Comparison of ENCODE assay signal across 7 cellular contexts in genomic region chr1:31763671-31764306, GRCh38. TPM values are rescaled to one million over a fixed set of nuclear protein-coding genes. Genes with fewer than 3 reads are reported as not detected.
DNase-seq lines count a peak whose midpoint lies in the region; ATAC-seq and TF ChIP-seq lines count a peak whose summit lies in the region.

No MANE protein-coding gene starts in this region.

- H3K9me3 ChIP-seq in GM23248 (ENCODE audit: low read depth), result no peaks in the 10 kb centered on the region
- no peaks in the 10 kb centered on the region for H3K9me3 ChIP-seq in SK-N-MC (ENCODE audit: low read depth, low read length)
- no peaks in the 10 kb centered on the region for H3K9me3 ChIP-seq in esophagus squamous epithelium
- no peaks in the 10 kb centered on the region for H3K9me3 ChIP-seq in smooth muscle cell (replicated peaks; ENCODE audit: low read depth)

- DNase-seq in GM23248 (peak; percentile 40), SK-N-MC (ENCODE audit: low read depth, low spot score) (no peak), esophagus squamous epithelium (lab: John Stamatoyannopoulos, UW) (no peak), smooth muscle cell (lab: John Stamatoyannopoulos, UW; ENCODE audit: unreplicated experiment) (no peak), MV-4-11 (lab: John Stamatoyannopoulos, UW) (no peak), NCI-H774 (lab: John Stamatoyannopoulos, UW) (no peak)

- H3K4me3 ChIP-seq in GM23248, result peak overlapping the region; percentile 78
- H3K4me3 ChIP-seq in SK-N-MC, result peak overlapping the region; percentile 81
- H3K4me3 ChIP-seq in esophagus squamous epithelium, result peak overlapping the region; percentile 29 to 73 (median 48)
- peak overlapping the region; percentile 75 for H3K4me3 ChIP-seq in smooth muscle cell

- no peak for ATAC-seq in GM18867 (IDR thresholded peaks at IDR 0.05; ENCODE audit: unreplicated experiment)

- H2AFZ ChIP-seq in GM23248 (peak overlapping the region; percentile 33), smooth muscle cell (ENCODE audit: low read depth) (peak overlapping the region; percentile 16)

- WGBS in GM23248 (ENCODE audit: low coverage in 1 of 2, low lambda C conversion rate in 2 of 2, missing lambda C conversion rate in 2 of 2), 2 experiments, result 1 to 3% methylated on average over 37 to 63 of the region's 92 CpGs
- 0% methylated on average over 8 to 26 of the region's 92 CpGs for WGBS in esophagus squamous epithelium, 2 donors
- WGBS in smooth muscle cell (ENCODE audit: low lambda C conversion rate), result 0% methylated on average over 14 of the region's 92 CpGs

- H3K27ac ChIP-seq in GM23248 (no peak overlapping the region), SK-N-MC (no peak overlapping the region), esophagus squamous epithelium (no peak overlapping the region), smooth muscle cell (ENCODE audit: low read depth) (no peak overlapping the region)

- in situ Hi-C loops in GM23248 (cut with MboI), result no loop called here

- H3K79me2 ChIP-seq in GM23248 (ENCODE audit: insufficient read depth) (no peaks in the 10 kb centered on the region), smooth muscle cell (ENCODE audit: low read depth) (no peaks in the 10 kb centered on the region)

- intact Hi-C loops in esophagus squamous epithelium (cut with DNase I), result no loop called here

- H3K27me3 ChIP-seq in GM23248 (replicated peaks; ENCODE audit: insufficient read depth) (no peaks in the 10 kb centered on the region; the same call in 1 of the 2 replicates), esophagus squamous epithelium (peaks cover 0 to 92% (median 10%) of the 10 kb centered on the region in 4 donors), smooth muscle cell (ENCODE audit: low read depth) (no peaks in the 10 kb centered on the region)

- H3K4me2 ChIP-seq in GM23248 (ENCODE audit: unreplicated experiment) (peak overlapping the region; percentile 85), smooth muscle cell (peak overlapping the region; percentile 99)

- H3K9ac ChIP-seq in GM23248 (0 out of 2 replicates have a peak overlapping the region, but pooled peaks have one; percentile 45), SK-N-MC (ENCODE audit: insufficient read length) (peak overlapping the region; percentile 67), smooth muscle cell (ENCODE audit: low read depth) (no peak overlapping the region)

- no peaks in the 10 kb centered on the region for H3K36me3 ChIP-seq in GM23248 (ENCODE audit: low read depth)
- no peaks in the 10 kb centered on the region for H3K36me3 ChIP-seq in SK-N-MC (ENCODE audit: insufficient read depth, low read length)
- H3K36me3 ChIP-seq in esophagus squamous epithelium, result no peaks in the 10 kb centered on the region
- no peaks in the 10 kb centered on the region for H3K36me3 ChIP-seq in smooth muscle cell (ENCODE audit: low read depth)

- no peaks in the 10 kb centered on the region for H3K9me2 ChIP-seq in GM23248 (ENCODE audit: insufficient read depth)

- H3F3A ChIP-seq in GM23248 (ENCODE audit: insufficient read depth) (no peaks in the 10 kb centered on the region), smooth muscle cell (ENCODE audit: low read depth) (peaks cover 3% of the 10 kb centered on the region)

- TF ChIP-seq POLR2A in esophagus squamous epithelium (IDR thresholded peaks at IDR 0.05), result no peak

- H3K4me1 ChIP-seq in GM23248 (ENCODE audit: insufficient read depth) (peaks cover 8% of the 10 kb centered on the region), esophagus squamous epithelium (peaks cover 16 to 46% (median 28%) of the 10 kb centered on the region in 3 donors), smooth muscle cell (ENCODE audit: low read depth) (peaks cover 35% of the 10 kb centered on the region)

- no peaks in the 10 kb centered on the region for H4K20me1 ChIP-seq in GM23248 (ENCODE audit: insufficient read depth)
- H4K20me1 ChIP-seq in smooth muscle cell (ENCODE audit: low read depth), result no peaks in the 10 kb centered on the region

- TF ChIP-seq CTCF in esophagus squamous epithelium (IDR thresholded peaks at IDR 0.05) (no peak), smooth muscle cell (IDR thresholded peaks at IDR 0.05; ENCODE audit: borderline replicate concordance, insufficient read depth, poor library complexity, severe bottlenecking) (no peak)

RNA-seq across cellular contexts. Expression of gene ADGRB2, which starts 0.4 kb away (rescaled TPM):
- total RNA-seq in GM23248 (2014; rRNA removed; shearing (Covaris generic)), result 3.6 and 3.9 TPM in 2 replicates
- polyA plus RNA-seq in GM23248 (2016; fragmentation: Nextera tagmentation; extraction: Ambion mirVana) (0.51 and 1.3 TPM in 2 replicates), smooth muscle cell (7.5 and 9.4 TPM in 2 replicates)
- total RNA-seq in esophagus squamous epithelium (1 to 10 TPM in 2 of 4 donors, under 1 TPM in 2; 0.18 to 2.1 (median 0.86) TPM), smooth muscle cell (8.8 and 10.6 TPM in 2 replicates)

RNA-seq across cellular contexts. Expression of gene SPOCD1, which starts 52.0 kb away (rescaled TPM):
- total RNA-seq in GM23248 (2014; rRNA removed; shearing (Covaris generic)), result 36.8 and 43.0 TPM in 2 replicates
- polyA plus RNA-seq in GM23248 (2016; fragmentation: Nextera tagmentation; extraction: Ambion mirVana), result 27.8 and 27.9 TPM in 2 replicates
- total RNA-seq in esophagus squamous epithelium, result under 1 TPM in 3 of 4 donors, not detected in 1; 0.18 to 0.40 (median 0.38) TPM
- 39.5 and 43.8 TPM in 2 replicates for total RNA-seq in smooth muscle cell
- polyA plus RNA-seq in smooth muscle cell, result 45.3 and 46.1 TPM in 2 replicates

RNA-seq across cellular contexts. Expression of gene COL16A1, which starts 60.0 kb away (rescaled TPM):
- total RNA-seq in GM23248 (2014; rRNA removed; shearing (Covaris generic)), result 234 and 247 TPM in 2 replicates
- polyA plus RNA-seq in GM23248 (2016; fragmentation: Nextera tagmentation; extraction: Ambion mirVana) (67.3 and 68.7 TPM in 2 replicates), smooth muscle cell (126 and 152 TPM in 2 replicates)
- total RNA-seq in esophagus squamous epithelium (10 to 100 TPM in 2 of 4 donors, 1 to 10 TPM in 2; 8.8 to 35.5 (median 16.4) TPM), smooth muscle cell (67.3 and 105 TPM in 2 replicates)

Comparison
In these comparisons a context has a peak if more than half of its experiments do, and no peak if none do; other contexts are left out.
1. RNA of gene SPOCD1, which starts 52.0 kb away (total RNA-seq): 36.8 to 43.0 TPM in GM23248 and 39.5 to 43.8 TPM in smooth muscle cell; 0.18 to 0.40 TPM in esophagus squamous epithelium; every median in the first group is over 10 times any median in the second.
2. Peak in every context shown above with its lines, with median percentiles within 50 percentile points of each other: H3K4me3 ChIP-seq.